Comparison of ENCODE assay signal across 1 cellular context in the genomic region with DNA sequence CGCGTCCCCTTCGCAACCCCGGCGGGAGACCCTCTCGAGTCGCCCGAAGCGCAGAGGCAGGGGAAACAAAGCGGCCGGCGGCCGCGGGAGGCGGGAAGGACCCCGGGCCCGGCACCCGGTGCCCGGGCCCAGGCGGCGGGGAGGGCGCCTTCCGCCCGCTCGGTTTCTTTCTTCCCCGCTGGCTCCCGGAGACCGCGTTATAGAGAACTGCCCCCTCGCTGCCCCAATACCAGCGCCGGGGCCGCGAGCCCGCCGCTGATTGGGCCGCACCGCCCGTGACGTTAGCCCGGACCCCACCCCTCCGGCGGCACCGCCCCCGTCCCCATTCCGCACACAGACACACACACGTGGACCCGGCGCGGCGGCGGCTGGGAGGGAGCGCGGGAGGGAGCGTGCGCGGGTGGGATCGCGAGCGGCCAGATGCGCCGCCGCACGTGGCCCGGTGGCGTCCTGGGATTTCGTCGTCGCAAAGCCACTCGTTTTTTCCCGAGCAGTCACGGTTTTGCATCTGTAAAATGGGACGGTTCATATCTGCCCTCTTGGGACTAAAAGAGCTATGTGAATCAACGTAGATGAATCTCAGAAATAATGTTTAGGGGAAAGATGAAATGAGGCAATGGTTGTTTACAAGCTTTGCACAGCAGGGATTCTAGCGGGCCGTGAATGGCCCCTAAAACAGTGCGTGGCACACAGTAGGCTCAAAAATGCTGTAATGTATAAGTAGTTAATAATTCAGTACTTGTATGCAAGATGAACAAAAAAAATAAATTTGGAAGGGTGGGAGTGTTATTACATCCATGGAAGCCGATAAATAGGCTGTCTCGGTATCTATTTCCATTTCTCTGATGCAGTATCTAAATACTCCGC.
A peak's percentile ranks its signal among the peaks of the same experiment; 100 is the strongest.
TF ChIP-seq lines count a peak whose summit lies in the region.

EPOP (minus strand) TSS at position 209 of the 867 bp plus-strand sequence. CDS start 462 bp downstream, outside the sequence.

TF ChIP-seq in HEK293, 187 proteins besides CTCF, POLR2A, EP300 and RAD21 (continued from another document and continues in another):
- TF ChIP-seq, protein P1, sequence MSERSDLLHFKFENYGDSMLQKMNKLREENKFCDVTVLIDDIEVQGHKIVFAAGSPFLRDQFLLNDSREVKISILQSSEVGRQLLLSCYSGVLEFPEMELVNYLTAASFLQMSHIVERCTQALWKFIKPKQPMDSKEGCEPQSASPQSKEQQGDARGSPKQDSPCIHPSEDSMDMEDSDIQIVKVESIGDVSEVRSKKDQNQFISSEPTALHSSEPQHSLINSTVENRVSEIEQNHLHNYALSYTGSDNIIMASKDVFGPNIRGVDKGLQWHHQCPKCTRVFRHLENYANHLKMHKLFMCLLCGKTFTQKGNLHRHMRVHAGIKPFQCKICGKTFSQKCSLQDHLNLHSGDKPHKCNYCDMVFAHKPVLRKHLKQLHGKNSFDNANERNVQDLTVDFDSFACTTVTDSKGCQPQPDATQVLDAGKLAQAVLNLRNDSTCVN (tag by site-specific recombination; optimal IDR thresholded peaks at IDR 0.05): peak; percentile 94
- peak; percentile 64 for TF ChIP-seq KLF16 (tag by site-specific recombination; IDR thresholded peaks at IDR 0.05)
- peak; percentile 49; the same call in 1 of the 2 replicates for TF ChIP-seq GLIS1 (tag by site-specific recombination; IDR thresholded peaks at IDR 0.05)
- no peak for TF ChIP-seq ZFP37 (tag by site-specific recombination; IDR thresholded peaks at IDR 0.05)
- TF ChIP-seq ZNF561 (tag by site-specific recombination; IDR thresholded peaks at IDR 0.05; ENCODE audit: borderline replicate concordance): peak; percentile 80; the same call in 1 of the 2 replicates
- peak; percentile 80; the same call in 1 of the 2 replicates for TF ChIP-seq KLF8 (tag by site-specific recombination; IDR thresholded peaks at IDR 0.05)
- TF ChIP-seq ZNF121 (tag by site-specific recombination; IDR thresholded peaks at IDR 0.05): 0 out of 2 replicates have a peak, but pooled peaks have one; percentile 26
- peak; percentile 18; the same call in 1 of the 2 replicates for TF ChIP-seq ZNF843 (tag by site-specific recombination; IDR thresholded peaks at IDR 0.05)
- TF ChIP-seq ZNF704 (tag by site-specific recombination; IDR thresholded peaks at IDR 0.05): 0 out of 2 replicates have a peak, but pooled peaks have one; percentile 23
- TF ChIP-seq ZNF155 (tag by site-specific recombination; IDR thresholded peaks at IDR 0.05): no peak
- no peak for TF ChIP-seq ZNF624 (tag by site-specific recombination; IDR thresholded peaks at IDR 0.05)
- TF ChIP-seq ZNF560 (tag by site-specific recombination; IDR thresholded peaks at IDR 0.05; ENCODE audit: borderline replicate concordance): no peak
- 0 out of 2 replicates have a peak, but pooled peaks have one; percentile 24 for TF ChIP-seq ZBTB48 (tag by site-specific recombination; IDR thresholded peaks at IDR 0.05)
- peak; percentile 71; the same call in 1 of the 2 replicates for TF ChIP-seq ZNF76 (tag by site-specific recombination; IDR thresholded peaks at IDR 0.05; ENCODE audit: borderline replicate concordance, low read depth)
- TF ChIP-seq KLF9 (tag by site-specific recombination; IDR thresholded peaks at IDR 0.05; ENCODE audit: low read depth): peak; percentile 90
- TF ChIP-seq ZNF837 (tag by site-specific recombination; IDR thresholded peaks at IDR 0.05): no peak
- TF ChIP-seq ZNF335 (tag by site-specific recombination; conservative IDR thresholded peaks at IDR 0.05): peak; percentile 35
- TF ChIP-seq KLF17 (tag by site-specific recombination; IDR thresholded peaks at IDR 0.05): peak; percentile 88
- no peak for TF ChIP-seq ZNF792 (tag by site-specific recombination; IDR thresholded peaks at IDR 0.05)
- TF ChIP-seq ZNF398 (tag by site-specific recombination; IDR thresholded peaks at IDR 0.05): peak; percentile 79
- TF ChIP-seq FEZF1 (tag by site-specific recombination; IDR thresholded peaks at IDR 0.05): no peak
- peak; percentile 80 for TF ChIP-seq SP7 (tag by site-specific recombination; IDR thresholded peaks at IDR 0.05)
- TF ChIP-seq ZNF138 (tag by site-specific recombination; IDR thresholded peaks at IDR 0.05; ENCODE audit: borderline replicate concordance): no peak
- TF ChIP-seq, protein P2, sequence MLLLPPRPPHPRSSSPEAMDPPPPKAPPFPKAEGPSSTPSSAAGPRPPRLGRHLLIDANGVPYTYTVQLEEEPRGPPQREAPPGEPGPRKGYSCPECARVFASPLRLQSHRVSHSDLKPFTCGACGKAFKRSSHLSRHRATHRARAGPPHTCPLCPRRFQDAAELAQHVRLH (tag by site-specific recombination; IDR thresholded peaks at IDR 0.05): peak; percentile 56; the same call in 1 of the 2 replicates
- TF ChIP-seq, protein P3, sequence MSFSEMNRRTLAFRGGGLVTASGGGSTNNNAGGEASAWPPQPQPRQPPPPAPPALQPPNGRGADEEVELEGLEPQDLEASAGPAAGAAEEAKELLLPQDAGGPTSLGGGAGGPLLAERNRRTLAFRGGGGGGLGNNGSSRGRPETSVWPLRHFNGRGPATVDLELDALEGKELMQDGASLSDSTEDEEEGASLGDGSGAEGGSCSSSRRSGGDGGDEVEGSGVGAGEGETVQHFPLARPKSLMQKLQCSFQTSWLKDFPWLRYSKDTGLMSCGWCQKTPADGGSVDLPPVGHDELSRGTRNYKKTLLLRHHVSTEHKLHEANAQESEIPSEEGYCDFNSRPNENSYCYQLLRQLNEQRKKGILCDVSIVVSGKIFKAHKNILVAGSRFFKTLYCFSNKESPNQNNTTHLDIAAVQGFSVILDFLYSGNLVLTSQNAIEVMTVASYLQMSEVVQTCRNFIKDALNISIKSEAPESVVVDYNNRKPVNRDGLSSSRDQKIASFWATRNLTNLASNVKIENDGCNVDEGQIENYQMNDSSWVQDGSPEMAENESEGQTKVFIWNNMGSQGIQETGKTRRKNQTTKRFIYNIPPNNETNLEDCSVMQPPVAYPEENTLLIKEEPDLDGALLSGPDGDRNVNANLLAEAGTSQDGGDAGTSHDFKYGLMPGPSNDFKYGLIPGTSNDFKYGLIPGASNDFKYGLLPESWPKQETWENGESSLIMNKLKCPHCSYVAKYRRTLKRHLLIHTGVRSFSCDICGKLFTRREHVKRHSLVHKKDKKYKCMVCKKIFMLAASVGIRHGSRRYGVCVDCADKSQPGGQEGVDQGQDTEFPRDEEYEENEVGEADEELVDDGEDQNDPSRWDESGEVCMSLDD (tag by site-specific recombination; IDR thresholded peaks at IDR 0.05): no peak
- TF ChIP-seq ZNF24 (tag by site-specific recombination; IDR thresholded peaks at IDR 0.05): peak; percentile 76
- TF ChIP-seq ZNF677 (tag by site-specific recombination; IDR thresholded peaks at IDR 0.05): no peak
- no peak for TF ChIP-seq ZNF518A (tag by site-specific recombination; conservative IDR thresholded peaks at IDR 0.05; ENCODE audit: low read depth)
- TF ChIP-seq OVOL3 (tag by site-specific recombination; IDR thresholded peaks at IDR 0.05): no peak
- no peak for TF ChIP-seq ZNF48 (tag by site-specific recombination; IDR thresholded peaks at IDR 0.05)
- TF ChIP-seq, protein P4, sequence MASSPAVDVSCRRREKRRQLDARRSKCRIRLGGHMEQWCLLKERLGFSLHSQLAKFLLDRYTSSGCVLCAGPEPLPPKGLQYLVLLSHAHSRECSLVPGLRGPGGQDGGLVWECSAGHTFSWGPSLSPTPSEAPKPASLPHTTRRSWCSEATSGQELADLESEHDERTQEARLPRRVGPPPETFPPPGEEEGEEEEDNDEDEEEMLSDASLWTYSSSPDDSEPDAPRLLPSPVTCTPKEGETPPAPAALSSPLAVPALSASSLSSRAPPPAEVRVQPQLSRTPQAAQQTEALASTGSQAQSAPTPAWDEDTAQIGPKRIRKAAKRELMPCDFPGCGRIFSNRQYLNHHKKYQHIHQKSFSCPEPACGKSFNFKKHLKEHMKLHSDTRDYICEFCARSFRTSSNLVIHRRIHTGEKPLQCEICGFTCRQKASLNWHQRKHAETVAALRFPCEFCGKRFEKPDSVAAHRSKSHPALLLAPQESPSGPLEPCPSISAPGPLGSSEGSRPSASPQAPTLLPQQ (tag by site-specific recombination; IDR thresholded peaks at IDR 0.05): peak; percentile 88
- no peak for TF ChIP-seq ZNF202 (tag by site-specific recombination; IDR thresholded peaks at IDR 0.05; ENCODE audit: borderline replicate concordance)
- TF ChIP-seq ZNF2 (tag by site-specific recombination; IDR thresholded peaks at IDR 0.05): peak; percentile 26; the same call in 1 of the 2 replicates
- peak; percentile 82 for TF ChIP-seq ZNF600 (tag by site-specific recombination; IDR thresholded peaks at IDR 0.05)
- no peak for TF ChIP-seq ZNF654 (tag by site-specific recombination; IDR thresholded peaks at IDR 0.05; ENCODE audit: low read depth)
- no peak for TF ChIP-seq ZFP41 (tag by site-specific recombination; IDR thresholded peaks at IDR 0.05; ENCODE audit: borderline replicate concordance)
- TF ChIP-seq ZNF514 (tag by site-specific recombination; IDR thresholded peaks at IDR 0.05): no peak
- peak; percentile 72 for TF ChIP-seq SP3 (tag by site-specific recombination; IDR thresholded peaks at IDR 0.05)
- TF ChIP-seq ZFP69B (tag by site-specific recombination; IDR thresholded peaks at IDR 0.05): peak; percentile 76
- TF ChIP-seq ZFHX2 (tag by site-specific recombination; conservative IDR thresholded peaks at IDR 0.05): peak; percentile 91
- 0 out of 2 replicates have a peak, but pooled peaks have one; percentile 24 for TF ChIP-seq ZNF660 (tag by site-specific recombination; IDR thresholded peaks at IDR 0.05)
